ENCODE assay signal across 32 cellular contexts in the genomic region with DNA sequence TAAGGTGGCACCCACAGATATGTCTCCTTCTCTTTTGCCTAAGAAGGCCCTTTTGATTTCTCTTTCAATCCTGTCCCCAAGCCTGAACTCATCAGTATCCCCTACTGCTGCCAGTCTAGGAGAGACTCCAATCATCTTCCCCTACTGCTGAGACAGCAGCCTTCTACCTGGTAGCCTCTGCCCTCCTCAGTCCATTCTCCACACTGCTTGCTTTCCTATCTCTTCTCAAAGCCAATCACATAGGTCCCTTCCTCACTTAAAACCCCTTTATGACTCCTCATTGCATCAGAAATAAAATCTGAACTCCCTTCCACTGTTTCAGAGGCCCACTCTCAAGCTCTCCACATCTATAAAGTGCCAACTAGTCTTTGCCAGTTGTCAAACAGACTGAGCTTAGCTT.
"Had no signal": no experiment of that assay in that cellular context is flagged by ENCODE, and none has a peak within 500 bp of the region (broad histone marks: within the 10 kb centered on the region; RNA-seq: fewer than 3 reads in every experiment).

No MANE protein-coding gene starts in this region.

- H3K27ac Mint-ChIP-seq: activated B cell treated with CpG ODN at 0.5 μM for 24 hours; activated naive CD8-positive, alpha-beta T cell; activated naive CD8-positive, alpha-beta T cell treated with anti-CD3 and anti-CD28 coated beads, Interleukin-2, amount 50 U/mL, for 24 hours; activated T-helper 17 cell treated with anti-CD3 and anti-CD28 coated beads, Interleukin-2, amount 50 U/mL, for 72 hours; brain had no signal

- H3K4me1 Mint-ChIP-seq: activated T-helper 17 cell treated with anti-CD3 and anti-CD28 coated beads, Interleukin-2, amount 50 U/mL, for 72 hours had no signal

- H3K4me2 ChIP-seq: KMS-11 had no signal

- H3K27ac ChIP-seq: KMS-11, VCaP had no signal

- ATAC-seq: activated naive CD8-positive, alpha-beta T cell treated with anti-CD3 and anti-CD28 coated beads, Interleukin-2, amount 50 U/mL, for 24 hours; activated T-helper 17 cell treated with anti-CD3 and anti-CD28 coated beads, Interleukin-2, amount 50 U/mL, for 72 hours had no signal

- H3K9ac ChIP-seq: KMS-11 had no signal

- DNase-seq: activated B cell treated with CpG ODN at 0.5 μM for 24 hours; activated CD4-positive, alpha-beta T cell treated with anti-CD3 and anti-CD28 coated beads for 48 hours; activated CD4-positive, alpha-beta T cell treated with anti-CD3 and anti-CD28 coated beads, Interleukin-2, amount 50 U/mL, for 4 hours; activated CD4-positive, CD25-positive, alpha-beta regulatory T cell treated with anti-CD3 and anti-CD28 coated beads, Interleukin-2, amount 50 U/mL, for 72 hours; activated CD8-positive, alpha-beta memory T cell treated with anti-CD3 and anti-CD28 coated beads, Interleukin-2, amount 50 U/mL, for 4 hours; activated gamma-delta T cell; activated naive CD4-positive, alpha-beta T cell treated with Interleukin-2 at 50 U/mL for 16 hours; activated naive CD8-positive, alpha-beta T cell treated with anti-CD3 and anti-CD28 coated beads, Interleukin-2, amount 50 U/mL, for 24 hours; activated T-cell treated with anti-CD3 and anti-CD28 coated beads, Interleukin-2, amount 50 U/mL, for 48 hours; anterior cingulate cortex; caudate nucleus; cerebellar nuclear complex; MM.1S; MV-4-11; NCI-H1092; NCI-H1436 treated with DMSO at 0.1 percent for 48 hours; NCI-H1694 treated with DMSO at 0.1 percent for 48 hours; NCI-H2029; NCI-H2171 treated with DMSO at 0.1 percent for 48 hours; NCI-H226; NCI-H446 treated with DMSO at 0.1 percent for 48 hours; NCI-H524; Right ventricle myocardium superior; SW 1271; T-helper 1 cell; T-helper 2 cell; T-helper 9 cell had no signal

- H3K9me3 Mint-ChIP-seq: activated B cell treated with CpG ODN at 0.5 μM for 24 hours; activated T-helper 17 cell treated with anti-CD3 and anti-CD28 coated beads, Interleukin-2, amount 50 U/mL, for 72 hours had no signal

- H3K27me3 Mint-ChIP-seq: activated B cell treated with CpG ODN at 0.5 μM for 24 hours; activated naive CD8-positive, alpha-beta T cell; activated naive CD8-positive, alpha-beta T cell treated with anti-CD3 and anti-CD28 coated beads, Interleukin-2, amount 50 U/mL, for 24 hours had no signal

- H3K4me3 Mint-ChIP-seq: activated B cell treated with CpG ODN at 0.5 μM for 24 hours; activated naive CD8-positive, alpha-beta T cell; activated naive CD8-positive, alpha-beta T cell treated with anti-CD3 and anti-CD28 coated beads, Interleukin-2, amount 50 U/mL, for 24 hours; activated T-helper 17 cell treated with anti-CD3 and anti-CD28 coated beads, Interleukin-2, amount 50 U/mL, for 72 hours; brain had no signal

- H3K36me3 Mint-ChIP-seq: brain had no signal
